ENCODE assay signal across 8 cellular contexts in genomic region chr1:69567847-69568434, GRCh38. TPM values are rescaled to one million over a fixed set of nuclear protein-coding genes. Genes with fewer than 3 reads are reported as not detected.
DNase-seq lines count a peak whose midpoint lies in the region; ATAC-seq and TF ChIP-seq lines count a peak whose summit lies in the region.

LRRC7 (plus strand) TSS chr1:69567922; CDS start chr1:69568640, 718 bp downstream.

- CTCF ChIA-PET in IMR-90 (lab: Yijun Ruan, JAX), result no interaction called here

- H3K14ac ChIP-seq in IMR-90 (replicated peaks; ENCODE audit: low read depth, low read length), result no peak within 1 kb of the TSS

- H3K36me3 Mint-ChIP-seq in nephron progenitor cell (ENCODE audit: low read depth), result no peaks in the 10 kb centered on the region

- no TSS peak for BruUV-seq in IMR-90 (replicated peaks; lab: Mats Ljungman, UMichigan)

- in situ Hi-C loops in IMR-90 (cut with MboI; ENCODE audit: low sequenced_read_pairs), result no loop called here

- H2AK5ac ChIP-seq in IMR-90 (ENCODE audit: low read depth, low read length), result no peak within 1 kb of the TSS

- no peak within 1 kb of the TSS for H2BK5ac ChIP-seq in IMR-90 (ENCODE audit: low read depth, low read length, poor library complexity, severe bottlenecking)

- H4K20me1 ChIP-seq in IMR-90 (ENCODE audit: insufficient read depth, low read length), result no peaks in the 10 kb centered on the region

- H3K36me3 ChIP-seq in IMR-90 (ENCODE audit: control insufficient read depth, insufficient read depth, low read length), result no peaks in the 10 kb centered on the region

- H3K27me3 ChIP-seq in IMR-90 (ENCODE audit: control insufficient read depth, insufficient read depth, low read length) (peaks cover 36% of the 10 kb centered on the region), foreskin keratinocyte (peaks cover 28% of the 10 kb centered on the region)

- POLR2A ChIA-PET in IMR-90 (lab: Charles Lee; ENCODE audit: unreplicated experiment), result no interaction called here

- TF ChIP-seq CTCF in IMR-90 (conservative IDR thresholded peaks at IDR 0.05; ENCODE audit: low read depth, low read length), result no peak
- TF ChIP-seq CTCF in WI38 (IDR thresholded peaks at IDR 0.05; ENCODE audit: low read depth, low read length), result no peak
- no peak for TF ChIP-seq CTCF in foreskin keratinocyte (conservative IDR thresholded peaks at IDR 0.05)
- TF ChIP-seq CTCF in nephron progenitor cell (IDR thresholded peaks at IDR 0.05), result no peak

- ATAC-seq in GM18502 (IDR thresholded peaks at IDR 0.05; ENCODE audit: poor library complexity, unreplicated experiment), result peak; percentile 15
- ATAC-seq in IMR-90 (ENCODE audit: low read depth), result peak; percentile 45; the same call in 1 of the 2 replicates
- peak; percentile 45 for ATAC-seq in foreskin keratinocyte
- ATAC-seq in HG02610 (IDR thresholded peaks at IDR 0.05; ENCODE audit: unreplicated experiment), result no peak

- WGBS in IMR-90 (ENCODE audit: extremely low coverage in 2 of 2, insufficient read length in 1 of 2), 2 experiments, result 0% methylated on average over 8 of the region's 57 CpGs; no CpG with 5 or more reads in 1 of the 2 experiments

- H2BK120ac ChIP-seq in IMR-90 (ENCODE audit: low read depth, low read length), result no peak within 1 kb of the TSS

- no peak within 1 kb of the TSS for H3K27ac Mint-ChIP-seq in nephron progenitor cell

- TF ChIP-seq RAD21 in IMR-90 (IDR thresholded peaks at IDR 0.05; ENCODE audit: low read length), result no peak

- H2AFZ ChIP-seq in IMR-90 (replicated peaks; ENCODE audit: low read length, poor library complexity), result peak within 1 kb of the TSS; percentile 82

- peaks cover 34% of the 10 kb centered on the region for H3K4me1 Mint-ChIP-seq in nephron progenitor cell

- H3K9me1 ChIP-seq in IMR-90 (ENCODE audit: insufficient read depth, low read length), result no peaks in the 10 kb centered on the region

- H3K4me3 ChIP-seq in IMR-90 (ENCODE audit: insufficient read depth, low read depth, low read length), result peak within 1 kb of the TSS; percentile 9; the same call in 1 of the 2 replicates
- H3K4me3 ChIP-seq in WI38 (ENCODE audit: low read depth, low read length), result 0 out of 2 replicates have a peak within 1 kb of the TSS, but pooled peaks have one; percentile 8

- no peak within 1 kb of the TSS for H3K56ac ChIP-seq in IMR-90 (ENCODE audit: extremely low read depth, insufficient read depth, low read length)

- no peak within 1 kb of the TSS for H3K18ac ChIP-seq in IMR-90 (ENCODE audit: low read depth, low read length)

- peak within 1 kb of the TSS; percentile 42; the same call in 1 of the 2 replicates for H3K23ac ChIP-seq in IMR-90 (ENCODE audit: low read depth, low read length)

- H2AK9ac ChIP-seq in IMR-90 (replicated peaks; ENCODE audit: low read depth, low read length, poor library complexity), result peak within 1 kb of the TSS; percentile 13

- H3K9me3 ChIP-seq in IMR-90 (ENCODE audit: control insufficient read depth, insufficient read depth, low read length), result no peaks in the 10 kb centered on the region

- no peak for DNase-seq in IMR-90
- peak in 1 of 2 donors; percentile 18 for DNase-seq in foreskin keratinocyte
- DNase-seq in nephron progenitor cell, result peak; percentile 59
- DNase-seq in effector CD8-positive, alpha-beta T cell (lab: John Stamatoyannopoulos, UW), result no peak
- DNase-seq in mesenteric fat pad (ENCODE audit: low spot score), result no peak

- peaks cover 3% of the 10 kb centered on the region; the same call in 1 of the 2 replicates for H3K4me1 ChIP-seq in IMR-90 (ENCODE audit: control insufficient read depth, insufficient read depth, low read length)
- no peaks in the 10 kb centered on the region for H3K4me1 ChIP-seq in foreskin keratinocyte

- H3K4me3 Mint-ChIP-seq in nephron progenitor cell, result peak within 1 kb of the TSS; percentile 90

- H3K27me3 Mint-ChIP-seq in nephron progenitor cell (ENCODE audit: low read depth, poor library complexity), result peaks cover 87% of the 10 kb centered on the region

- H3K4ac ChIP-seq in IMR-90 (ENCODE audit: low read depth, low read length), result no peak within 1 kb of the TSS

- no peak within 1 kb of the TSS for H4K91ac ChIP-seq in IMR-90 (ENCODE audit: insufficient read depth, low read depth, low read length)

- H4K5ac ChIP-seq in IMR-90 (ENCODE audit: low read depth, low read length), result no peak within 1 kb of the TSS

- H2BK20ac ChIP-seq in IMR-90 (ENCODE audit: low read depth, low read length), result no peak within 1 kb of the TSS

- dilution Hi-C loops in IMR-90 (cut with HindIII; ENCODE audit: low sequenced_read_pairs, unreplicated experiment), result no loop called here

- no peak within 1 kb of the TSS for H2BK15ac ChIP-seq in IMR-90 (ENCODE audit: low read depth, low read length)

- H4K8ac ChIP-seq in IMR-90 (ENCODE audit: low read depth in 2 of 2, low read length in 2 of 2), result no peak within 1 kb of the TSS

- no peak within 1 kb of the TSS for H3K9ac ChIP-seq in IMR-90 (ENCODE audit: low read depth, low read length)

- intact Hi-C loops in IMR-90 (cut with micrococcal nuclease), result no loop called here

- H3K4me2 ChIP-seq in IMR-90 (ENCODE audit: low read depth, low read length), result peak within 1 kb of the TSS; percentile 91

- TF ChIP-seq POLR2A in IMR-90 (IDR thresholded peaks at IDR 0.05; ENCODE audit: low read depth, low read length), result no peak

- H3K27ac ChIP-seq in IMR-90 (ENCODE audit: insufficient read depth, low read length) (no peak within 1 kb of the TSS), foreskin keratinocyte (no peak within 1 kb of the TSS)

- H3K79me1 ChIP-seq in IMR-90 (ENCODE audit: low read depth in 1 of 2, low read length in 2 of 2), result no peaks in the 10 kb centered on the region

- H3K9me3 Mint-ChIP-seq in nephron progenitor cell, result peaks cover 5% of the 10 kb centered on the region

TF ChIP-seq in IMR-90, 13 proteins besides CTCF, POLR2A, EP300 and RAD21:
- no peak for TF ChIP-seq MAFK (IDR thresholded peaks at IDR 0.05; ENCODE audit: low read depth, low read length)
- no peak for TF ChIP-seq FOS (IDR thresholded peaks at IDR 0.05; ENCODE audit: low read depth, low read length)
- TF ChIP-seq BHLHE40 (IDR thresholded peaks at IDR 0.05; ENCODE audit: low read depth, low read length), result no peak
- no peak for TF ChIP-seq CEBPB (IDR thresholded peaks at IDR 0.05; ENCODE audit: low read depth, low read length)
- TF ChIP-seq, protein P1, sequence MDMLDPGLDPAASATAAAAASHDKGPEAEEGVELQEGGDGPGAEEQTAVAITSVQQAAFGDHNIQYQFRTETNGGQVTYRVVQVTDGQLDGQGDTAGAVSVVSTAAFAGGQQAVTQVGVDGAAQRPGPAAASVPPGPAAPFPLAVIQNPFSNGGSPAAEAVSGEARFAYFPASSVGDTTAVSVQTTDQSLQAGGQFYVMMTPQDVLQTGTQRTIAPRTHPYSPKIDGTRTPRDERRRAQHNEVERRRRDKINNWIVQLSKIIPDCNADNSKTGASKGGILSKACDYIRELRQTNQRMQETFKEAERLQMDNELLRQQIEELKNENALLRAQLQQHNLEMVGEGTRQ (IDR thresholded peaks at IDR 0.05; ENCODE audit: low read depth, low read length), result no peak
- no peak for TF ChIP-seq MAZ (IDR thresholded peaks at IDR 0.05; ENCODE audit: borderline replicate concordance, low read depth, low read length)

RNA-seq across cellular contexts. Expression of gene LRRC7, which starts in this region (rescaled TPM):
- total RNA-seq in IMR-90 (2012; rRNA removed), result under 0.01 TPM in 2 replicates
- polyA plus RNA-seq in IMR-90 (2012; rRNA removed), result 0.02 and 0.04 TPM in 2 replicates
- 0.01 TPM in 1 of 2 replicates, not detected in the other for polyA plus RNA-seq in IMR-90 (2012; cell fraction: cytosol; rRNA removed)
- polyA plus RNA-seq in IMR-90 (2012; cell fraction: nucleus; rRNA removed; ENCODE audit: low replicate concordance), result 0.03 TPM in 1 of 2 replicates, not detected in the other
- 0.03 and 0.07 TPM in 2 replicates for total RNA-seq in foreskin keratinocyte
- polyA plus RNA-seq in foreskin keratinocyte, result not detected in 2 replicates
- 0.03 TPM for total RNA-seq in mesenteric fat pad

Comparison
In these comparisons a context has a peak if more than half of its experiments do, and no peak if none do; other contexts are left out.
1. Peak in ATAC-seq, H3K4me3 ChIP-seq and H3K4me2 ChIP-seq in IMR-90; RNA of the gene not detected or under 1 TPM.
2. Peak in ATAC-seq in foreskin keratinocyte; RNA of the gene not detected or under 1 TPM.